ENCODE assay signal across 12 cellular contexts in the genomic region with DNA sequence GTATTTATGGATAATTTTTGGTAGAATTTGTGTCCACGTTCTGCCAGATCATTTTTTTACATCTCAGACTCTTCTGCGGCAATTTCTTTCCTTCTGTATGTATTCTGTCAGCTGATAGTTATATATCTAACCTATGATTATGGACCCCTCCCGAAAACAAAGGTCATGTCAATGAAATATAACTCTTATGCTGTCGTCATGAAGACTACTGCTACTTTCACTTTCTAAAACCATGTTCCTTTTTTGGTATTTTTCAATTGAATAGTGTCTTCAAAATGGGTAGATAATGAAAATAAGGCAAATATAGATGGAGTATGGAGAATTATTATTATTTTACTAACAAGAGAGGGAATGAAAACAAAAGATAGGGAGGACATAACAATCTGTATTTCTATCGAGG. TPM values are rescaled to one million over a fixed set of nuclear protein-coding genes. Genes with fewer than 3 reads are reported as not detected.
DNase-seq lines count a peak whose midpoint lies in the region; ATAC-seq, FAIRE-seq and TF ChIP-seq lines count a peak whose summit lies in the region.
"Had no signal": no experiment of that assay in that cellular context is flagged by ENCODE, and none has a peak within 500 bp of the region (broad histone marks: within the 10 kb centered on the region; RNA-seq: fewer than 3 reads in every experiment).

No MANE protein-coding gene starts in this region.

- no peak for TF ChIP-seq CTCF in upper lobe of right lung (IDR thresholded peaks at IDR 0.05)

- peaks cover 12 to 33% of the 10 kb centered on the region in 2 donors for H3K4me1 ChIP-seq in muscle layer of duodenum (ENCODE audit: control insufficient read depth in 1 of 2, insufficient read depth in 2 of 2, low read length in 2 of 2)
- peaks cover 7% of the 10 kb centered on the region for H3K4me1 ChIP-seq in upper lobe of right lung

- no peak overlapping the region for H3K4me3 Mint-ChIP-seq in activated naive CD8-positive, alpha-beta T cell treated with anti-CD3 and anti-CD28 coated beads for 36 hours
- no peak overlapping the region for H3K4me3 Mint-ChIP-seq in activated naive CD8-positive, alpha-beta T cell treated with anti-CD3 and anti-CD28 coated beads, Interleukin-2, amount 50 U/mL, for 24 hours

- no peak for ATAC-seq in activated naive CD8-positive, alpha-beta T cell treated with anti-CD3 and anti-CD28 coated beads, Interleukin-2, amount 50 U/mL, for 24 hours
- no peak for ATAC-seq in upper lobe of right lung
- ATAC-seq in GM18868 (IDR thresholded peaks at IDR 0.05; ENCODE audit: unreplicated experiment): no peak
- ATAC-seq in GM21381 (IDR thresholded peaks at IDR 0.05; ENCODE audit: unreplicated experiment): no peak

- H3K9me3 ChIP-seq in muscle layer of duodenum (ENCODE audit: control insufficient read depth in 1 of 2, low read length in 2 of 2): no peaks in the 10 kb centered on the region
- no peaks in the 10 kb centered on the region for H3K9me3 ChIP-seq in upper lobe of right lung
- H3K9me3 ChIP-seq: SK-N-SH had no signal

- H3K27me3 Mint-ChIP-seq in activated naive CD8-positive, alpha-beta T cell treated with anti-CD3 and anti-CD28 coated beads for 36 hours: no peaks in the 10 kb centered on the region
- H3K27me3 Mint-ChIP-seq in activated naive CD8-positive, alpha-beta T cell treated with anti-CD3 and anti-CD28 coated beads, Interleukin-2, amount 50 U/mL, for 24 hours: no peaks in the 10 kb centered on the region

- no peaks in the 10 kb centered on the region for H3K27me3 ChIP-seq in muscle layer of duodenum (ENCODE audit: low read depth, low read length)
- no peaks in the 10 kb centered on the region for H3K27me3 ChIP-seq in upper lobe of right lung

- peak overlapping the region; percentile 30 for H3K27ac Mint-ChIP-seq in activated naive CD8-positive, alpha-beta T cell treated with anti-CD3 and anti-CD28 coated beads for 36 hours
- no peak overlapping the region for H3K27ac Mint-ChIP-seq in activated naive CD8-positive, alpha-beta T cell treated with anti-CD3 and anti-CD28 coated beads, Interleukin-2, amount 50 U/mL, for 24 hours

- intact Hi-C loops in upper lobe of right lung (cut with DNase I): no loop called here

- H3K36me3 ChIP-seq in muscle layer of duodenum (ENCODE audit: control insufficient read depth in 1 of 2, insufficient read depth in 2 of 2, low read length in 2 of 2) (peaks cover 4 to 7% of the 10 kb centered on the region in 2 donors), upper lobe of right lung (no peaks in the 10 kb centered on the region)

- peak overlapping the region; percentile 47 to 87 for H3K4me3 ChIP-seq in muscle layer of duodenum (ENCODE audit: low read depth in 1 of 2, low read length in 2 of 2)
- H3K4me3 ChIP-seq in upper lobe of right lung: peak overlapping the region; percentile 31

- H3K4me1 Mint-ChIP-seq in activated naive CD8-positive, alpha-beta T cell treated with anti-CD3 and anti-CD28 coated beads for 36 hours: peaks cover 8% of the 10 kb centered on the region
- H3K4me1 Mint-ChIP-seq in activated naive CD8-positive, alpha-beta T cell treated with anti-CD3 and anti-CD28 coated beads, Interleukin-2, amount 50 U/mL, for 24 hours: peaks cover 7% of the 10 kb centered on the region

- H3K36me3 Mint-ChIP-seq in activated naive CD8-positive, alpha-beta T cell treated with anti-CD3 and anti-CD28 coated beads for 36 hours: peaks cover 2% of the 10 kb centered on the region
- no peaks in the 10 kb centered on the region for H3K36me3 Mint-ChIP-seq in activated naive CD8-positive, alpha-beta T cell treated with anti-CD3 and anti-CD28 coated beads, Interleukin-2, amount 50 U/mL, for 24 hours (ENCODE audit: low read depth)

- DNase-seq in activated naive CD8-positive, alpha-beta T cell treated with anti-CD3 and anti-CD28 coated beads for 36 hours: no peak
- no peak for DNase-seq in activated naive CD8-positive, alpha-beta T cell treated with anti-CD3 and anti-CD28 coated beads, Interleukin-2, amount 50 U/mL, for 24 hours
- no peak for DNase-seq in upper lobe of right lung
- no peak for DNase-seq in NCI-H510A (lab: John Stamatoyannopoulos, UW)
- DNase-seq: 8988T; activated CD8-positive, alpha-beta memory T cell treated with anti-CD3 and anti-CD28 coated beads, Interleukin-2, amount 50 U/mL, for 4 hours; NCI-H1417; SK-N-SH had no signal

- H3K9me3 Mint-ChIP-seq in activated naive CD8-positive, alpha-beta T cell treated with anti-CD3 and anti-CD28 coated beads for 36 hours: no peaks in the 10 kb centered on the region
- no peaks in the 10 kb centered on the region for H3K9me3 Mint-ChIP-seq in activated naive CD8-positive, alpha-beta T cell treated with anti-CD3 and anti-CD28 coated beads, Interleukin-2, amount 50 U/mL, for 24 hours

- peak overlapping the region; percentile 86 for H3K27ac ChIP-seq in muscle layer of duodenum (ENCODE audit: low read length)
- H3K27ac ChIP-seq in upper lobe of right lung: peak overlapping the region; percentile 51

- FAIRE-seq in colon (lab: Jason Lieb, UNC): peak; percentile 82

RNA-seq across cellular contexts. Expression of a gene that starts 3.2 kb away (rescaled TPM):
- total RNA-seq in activated naive CD8-positive, alpha-beta T cell treated with anti-CD3 and anti-CD28 coated beads for 36 hours: not detected
- total RNA-seq in upper lobe of right lung: 9.3 TPM

Comparison
In these comparisons a context has a peak if more than half of its experiments do, and no peak if none do; other contexts are left out.
1. RNA of a gene that starts 3.2 kb away (total RNA-seq): 9.3 TPM in upper lobe of right lung (single experiment); not detected in activated naive CD8-positive, alpha-beta T cell treated with anti-CD3 and anti-CD28 coated beads for 36 hours; every median in the first group is over 10 times any median in the second.